Comparison of ENCODE assay signal across 10 cellular contexts in genomic region chr2:65142515-65142914, GRCh38. TPM values are rescaled to one million over a fixed set of nuclear protein-coding genes. Genes with fewer than 3 reads are reported as not detected.
A peak's percentile ranks its signal among the peaks of the same experiment; 100 is the strongest.
DNase-seq lines count a peak whose midpoint lies in the region; ATAC-seq and TF ChIP-seq lines count a peak whose summit lies in the region.
"Had no signal": no experiment of that assay in that cellular context is flagged by ENCODE, and none has a peak within 500 bp of the region (broad histone marks: within the 10 kb centered on the region; RNA-seq: fewer than 3 reads in every experiment).

No MANE protein-coding gene starts in this region.

- H3K4me1 ChIP-seq in GM23338 (ENCODE audit: insufficient read depth), result no peaks in the 10 kb centered on the region

- H3K4me1 Mint-ChIP-seq in GM23338 (no peaks in the 10 kb centered on the region), WTC11 (no peaks in the 10 kb centered on the region)

- H3K9me2 ChIP-seq in GM23338 (ENCODE audit: insufficient read depth), result no peaks in the 10 kb centered on the region

- CTCF ChIA-PET in BJ (lab: Yijun Ruan, JAX), result interaction anchor here (1.4 kb wide), 1 partner anchor 12 kb away, joined by 3 read pairs; the partner anchor contains the start of gene RAB1A
- CTCF ChIA-PET in WTC11 (lab: Charles Lee), result interaction anchor here (0.8 kb wide), 1 partner anchor 44 kb away, joined by 3 read pairs; no protein-coding TSS in a partner anchor

- no peaks in the 10 kb centered on the region for H3K79me2 ChIP-seq in GM23338 (replicated peaks; ENCODE audit: insufficient read depth)

- no peak overlapping the region for H3K4me2 ChIP-seq in GM23338

- H3K27ac ChIP-seq in GM23338 (ENCODE audit: low read depth), result no peak overlapping the region
- no peak overlapping the region for H3K27ac ChIP-seq in VCaP

- no peak overlapping the region for H2AFZ ChIP-seq in GM23338

- H3K4me3 Mint-ChIP-seq in GM23338, result no peak overlapping the region
- no peak overlapping the region for H3K4me3 Mint-ChIP-seq in WTC11
- H3K4me3 Mint-ChIP-seq: activated CD4-positive, alpha-beta T cell treated with anti-CD3 and anti-CD28 coated beads, Interleukin-2, amount 10 ng/mL, durations not matched to agents 24 days and 14 days had no signal

- no peak overlapping the region for H3K4me3 ChIP-seq in BJ (ENCODE audit: low read depth, low read length)
- H3K4me3 ChIP-seq in GM23338, result no peak overlapping the region

- TF ChIP-seq CTCF in BJ (IDR thresholded peaks at IDR 0.05; ENCODE audit: insufficient read depth, low read depth, low read length) (peak; percentile 17; the same call in 1 of the 2 replicates), GM23338 (conservative IDR thresholded peaks at IDR 0.05; ENCODE audit: low read depth in 2 of 2) (peak; percentile 17 to 46; a peak in 2 of 4 replicates), VCaP (conservative IDR thresholded peaks at IDR 0.05) (peak; percentile 71), WTC11 (IDR thresholded peaks at IDR 0.05) (no peak)

- H4K20me1 ChIP-seq in GM23338 (replicated peaks; ENCODE audit: insufficient read depth), result no peaks in the 10 kb centered on the region

- H3K27ac Mint-ChIP-seq in GM23338 (no peak overlapping the region), WTC11 (no peak overlapping the region)
- H3K27ac Mint-ChIP-seq: activated CD4-positive, alpha-beta T cell treated with anti-CD3 and anti-CD28 coated beads, Interleukin-2, amount 10 ng/mL, durations not matched to agents 24 days and 14 days had no signal

- DNase-seq in BJ (ENCODE audit: low read depth), result no peak
- DNase-seq in GM23338 (ENCODE audit: low spot score), result no peak
- DNase-seq in left lobe of liver (ENCODE audit: low spot score), result no peak
- no peak for DNase-seq in WTC11 (ENCODE audit: low spot score)
- DNase-seq in G401 (ENCODE audit: low spot score), result no peak
- DNase-seq in T1000 (lab: John Stamatoyannopoulos, UW), result no peak
- no peak for DNase-seq in activated T-cell treated with anti-CD3 and anti-CD28 coated beads, Interleukin-2, amount 50 U/mL, for 1 hour
- DNase-seq: activated CD4-positive, alpha-beta T cell treated with anti-CD3 and anti-CD28 coated beads, Interleukin-2, amount 10 ng/mL, durations not matched to agents 24 days and 14 days; EL had no signal

- H3F3A ChIP-seq in GM23338 (replicated peaks; ENCODE audit: low read depth), result no peaks in the 10 kb centered on the region

- in situ Hi-C loops in G401 (cut with HindIII; ENCODE audit: low sequenced_read_pairs), result no loop called here

- H3K36me3 Mint-ChIP-seq in GM23338 (ENCODE audit: low read depth) (no peaks in the 10 kb centered on the region), WTC11 (no peaks in the 10 kb centered on the region)

- ATAC-seq in GM23338 (no peak), left lobe of liver (peak; percentile 86), WTC11 (no peak)

- H3K36me3 ChIP-seq in BJ (ENCODE audit: control insufficient read depth, insufficient read depth, low read length) (no peaks in the 10 kb centered on the region), GM23338 (ENCODE audit: insufficient read depth) (no peaks in the 10 kb centered on the region)

- H3K27me3 ChIP-seq in BJ (ENCODE audit: control insufficient read depth, insufficient read depth, low read length), result peaks cover 1% of the 10 kb centered on the region; the same call in 1 of the 2 replicates
- H3K27me3 ChIP-seq in GM23338 (ENCODE audit: insufficient read depth), result no peaks in the 10 kb centered on the region

- H3K27me3 Mint-ChIP-seq in GM23338 (ENCODE audit: insufficient read depth, low read depth, poor library complexity) (peaks cover under 1% of the 10 kb centered on the region), WTC11 (ENCODE audit: low read depth) (no peaks in the 10 kb centered on the region)

- POLR2A ChIA-PET in BJ (lab: Charles Lee), result no interaction called here
- POLR2A ChIA-PET in WTC11 (lab: Charles Lee), result no interaction called here

- H3K9me3 Mint-ChIP-seq in GM23338, result no peaks in the 10 kb centered on the region
- H3K9me3 Mint-ChIP-seq in WTC11, result peaks cover 5% of the 10 kb centered on the region
- H3K9me3 Mint-ChIP-seq: activated CD4-positive, alpha-beta T cell treated with anti-CD3 and anti-CD28 coated beads, Interleukin-2, amount 10 ng/mL, durations not matched to agents 24 days and 14 days had no signal

TF ChIP-seq in GM23338, 12 proteins besides CTCF, POLR2A, EP300 and RAD21:
- no peak for TF ChIP-seq ZNF331 (CRISPR knock-in tag; IDR thresholded peaks at IDR 0.05; ENCODE audit: low read depth)
- TF ChIP-seq NANOG (IDR thresholded peaks at IDR 0.05; ENCODE audit: borderline replicate concordance), result no peak
- TF ChIP-seq JUNB (IDR thresholded peaks at IDR 0.05; ENCODE audit: unreplicated experiment), result no peak
- no peak for TF ChIP-seq EZH2phosphoT487 (IDR thresholded peaks at IDR 0.05; ENCODE audit: unreplicated experiment)
- no peak for TF ChIP-seq EZH2 (IDR thresholded peaks at IDR 0.05; ENCODE audit: low read depth, unreplicated experiment)
- TF ChIP-seq ETS1 (IDR thresholded peaks at IDR 0.05), result no peak
TF ChIP-seq in GM23338: peak in this region for 0.

TF ChIP-seq in WTC11, 78 proteins besides CTCF, POLR2A, EP300 and RAD21 (continues in another document):
- TF ChIP-seq STAT6 (CRISPR knock-in tag; conservative IDR thresholded peaks at IDR 0.05; ENCODE audit: low read depth), result no peak
- TF ChIP-seq MAX (CRISPR knock-in tag; IDR thresholded peaks at IDR 0.05), result no peak
- TF ChIP-seq ARID4B (CRISPR knock-in tag; IDR thresholded peaks at IDR 0.05; ENCODE audit: borderline replicate concordance), result no peak
- no peak for TF ChIP-seq ELF4 (CRISPR knock-in tag; IDR thresholded peaks at IDR 0.05; ENCODE audit: low read depth)
- TF ChIP-seq RORB (CRISPR knock-in tag; IDR thresholded peaks at IDR 0.05), result no peak
- TF ChIP-seq FOXJ3 (CRISPR knock-in tag; IDR thresholded peaks at IDR 0.05; ENCODE audit: borderline replicate concordance), result no peak

RNA-seq across cellular contexts. Expression of gene RAB1A, which starts 12.6 kb away (rescaled TPM):
- 90.6 and 189 TPM in 2 replicates for polyA plus RNA-seq in BJ (2011; rRNA removed)
- polyA minus RNA-seq in BJ (2011; rRNA and poly(A)+ RNA removed), result 79.2 and 106 TPM in 2 replicates
- total RNA-seq in GM23338 (2014; rRNA removed; shearing (Covaris generic)), result 93.6 and 94.8 TPM in 2 replicates
- 140 and 172 TPM in 2 replicates for polyA plus RNA-seq in GM23338 (2016; fragmentation: Nextera tagmentation; extraction: Ambion mirVana)
- 62.3 TPM for total RNA-seq in left lobe of liver
- 112 to 114 TPM (median 113 TPM) in 3 replicates for total RNA-seq in WTC11 (2021)
- total RNA-seq in G401 (2014; rRNA removed; shearing (Covaris generic)), result 79.9 and 93.8 TPM in 2 replicates
